In genomic region chr2:48065096-48065495, GRCh38 we compare ENCODE assay signal across 17 cellular contexts.
DNase-seq lines count a peak whose midpoint lies in the region; FAIRE-seq and TF ChIP-seq lines count a peak whose summit lies in the region.
"Had no signal": no experiment of that assay in that cellular context is flagged by ENCODE, and none has a peak within 500 bp of the region (broad histone marks: within the 10 kb centered on the region; RNA-seq: fewer than 3 reads in every experiment).

No MANE protein-coding gene starts in this region.

- TF ChIP-seq CTCF in RWPE1 (conservative IDR thresholded peaks at IDR 0.05; ENCODE audit: low read depth) (no peak), bronchial epithelial cell (IDR thresholded peaks at IDR 0.05; ENCODE audit: insufficient read depth, low read length, severe bottlenecking) (no peak), esophagus muscularis mucosa (IDR thresholded peaks at IDR 0.05) (no peak)

- intact Hi-C loops in esophagus muscularis mucosa (cut with DNase I) = no loop called here

- H3K4me3 ChIP-seq in bronchial epithelial cell (ENCODE audit: low read depth, low read length) (no peak overlapping the region), esophagus muscularis mucosa (no peak overlapping the region)
- H3K4me3 ChIP-seq: GM23248 had no signal

- H3K9me3 ChIP-seq in esophagus muscularis mucosa = no peaks in the 10 kb centered on the region
- H3K9me3 ChIP-seq: Caco-2 had no signal

- H3K4me1 ChIP-seq in esophagus muscularis mucosa = no peaks in the 10 kb centered on the region
- H3K4me1 ChIP-seq: Caco-2 had no signal

- POLR2A ChIA-PET in RWPE1 (lab: Yijun Ruan, JAX; ENCODE audit: low non-redundant PET) = no interaction called here

- H3K27me3 ChIP-seq in bronchial epithelial cell (ENCODE audit: control insufficient read depth, insufficient read depth, low read length) = no peaks in the 10 kb centered on the region
- H3K27me3 ChIP-seq in esophagus muscularis mucosa = no peaks in the 10 kb centered on the region

- H3K36me3 ChIP-seq in bronchial epithelial cell (ENCODE audit: control insufficient read depth, insufficient read depth, low read length) (no peaks in the 10 kb centered on the region), esophagus muscularis mucosa (no peaks in the 10 kb centered on the region)

- FAIRE-seq in bronchial epithelial cell (lab: Jason Lieb, UNC) (peak; percentile 83), frontal cortex (lab: Jason Lieb, UNC) (no peak)
- FAIRE-seq: G401.6, GM12892, H1 had no signal

- TF ChIP-seq EP300 in esophagus muscularis mucosa (IDR thresholded peaks at IDR 0.05) = no peak

- H3K27ac ChIP-seq in RWPE1 (no peak overlapping the region), esophagus muscularis mucosa (replicated peaks in 1 of 4) (no peak overlapping the region)
- H3K27ac ChIP-seq: GM23248 had no signal

- peak; percentile 33 for DNase-seq in RWPE1 (ENCODE audit: low spot score)
- peak; percentile 83 for DNase-seq in bronchial epithelial cell (ENCODE audit: low read depth)
- peak; percentile 47 for DNase-seq in esophagus muscularis mucosa (ENCODE audit: extremely low spot score)
- no peak for DNase-seq in globus pallidus (ENCODE audit: low spot score)
- DNase-seq in frontal cortex (ENCODE audit: low spot score in 2 of 2) = no peak
- no peak for DNase-seq in NCI-H524 (lab: John Stamatoyannopoulos, UW)
- DNase-seq: C1 segment of cervical spinal cord; Caco-2; CD4-positive, alpha-beta memory T cell; DMS153; DND-41; GM23248; H7; HCEC 1CT had no signal

- no peak for TF ChIP-seq POLR2A in esophagus muscularis mucosa (IDR thresholded peaks at IDR 0.05; ENCODE audit: low read depth)

- CTCF ChIA-PET in RWPE1 (lab: Yijun Ruan, JAX) = no interaction called here

Comparison
In these comparisons a context has a peak if more than half of its experiments do, and no peak if none do; other contexts are left out.
1. DNase-seq: peak in RWPE1 (single experiment), bronchial epithelial cell (single experiment) and esophagus muscularis mucosa (single experiment); none in globus pallidus (single experiment), frontal cortex (0 of 2) and NCI-H524 (0 of 2).